16 cellular contexts compared by ENCODE assay signal in genomic region chr2:142675398-142675797, GRCh38.
DNase-seq lines count a peak whose midpoint lies in the region; ATAC-seq and TF ChIP-seq lines count a peak whose summit lies in the region.
"Had no signal": no experiment of that assay in that cellular context is flagged by ENCODE, and none has a peak within 500 bp of the region (broad histone marks: within the 10 kb centered on the region; RNA-seq: fewer than 3 reads in every experiment).

No MANE protein-coding gene starts in this region.

- H3K36me3 ChIP-seq in MG63 (no peaks in the 10 kb centered on the region), brain microvascular endothelial cell (replicated peaks) (no peaks in the 10 kb centered on the region), lower lobe of right lung (no peaks in the 10 kb centered on the region)
- H3K36me3 ChIP-seq: BLaER1 treated with 17β-estradiol and CSF1 and Interleukin-3, amounts not matched to agents 10 nM and 100 nM; HAP-1 had no signal

- H3K4me1 ChIP-seq in lower lobe of right lung = no peaks in the 10 kb centered on the region
- H3K4me1 ChIP-seq: BLaER1 treated with 17β-estradiol and CSF1 and Interleukin-3, amounts not matched to agents 10 nM and 100 nM; HAP-1 had no signal

- intact Hi-C loops in lower lobe of right lung (cut with DNase I) = no loop called here

- H3K9me3 ChIP-seq in MG63 (no peaks in the 10 kb centered on the region), lower lobe of right lung (no peaks in the 10 kb centered on the region)
- H3K9me3 ChIP-seq: BLaER1 treated with 17β-estradiol and CSF1 and Interleukin-3, amounts not matched to agents 10 nM and 100 nM; HAP-1 had no signal

- H3K27ac ChIP-seq in brain microvascular endothelial cell (no peak overlapping the region), lower lobe of right lung (no peak overlapping the region)
- H3K27ac ChIP-seq: BLaER1 treated with 17β-estradiol and CSF1 and Interleukin-3, amounts not matched to agents 10 nM and 100 nM had no signal

- TF ChIP-seq CTCF in brain microvascular endothelial cell (IDR thresholded peaks at IDR 0.05; ENCODE audit: low read depth, low read length, missing control alignments) = no peak
- TF ChIP-seq CTCF in lower lobe of right lung (IDR thresholded peaks at IDR 0.05) = no peak

- no peak overlapping the region for H3K4me3 ChIP-seq in MG63
- no peak overlapping the region for H3K4me3 ChIP-seq in brain microvascular endothelial cell (ENCODE audit: low read depth, low read length)
- no peak overlapping the region for H3K4me3 ChIP-seq in lower lobe of right lung
- H3K4me3 ChIP-seq: BLaER1 treated with 17β-estradiol and CSF1 and Interleukin-3, amounts not matched to agents 10 nM and 100 nM; HAP-1 had no signal

- in situ Hi-C loops in brain microvascular endothelial cell (cut with HindIII; ENCODE audit: low pct_ligation_motif_present, low sequenced_read_pairs) = loop anchor here (25.0 kb wide), 1 partner anchor 312 kb away; no protein-coding TSS in a partner anchor

- DNase-seq in EH (ENCODE audit: low read depth) (peak; percentile 2), MG63 (peak; percentile 49), brain microvascular endothelial cell (peak; percentile 18), iris pigment epithelial cell (ENCODE audit: low read depth) (peak; percentile 50), T-helper 1 cell (no peak), lower lobe of right lung (no peak)
- DNase-seq: 8988T; ACHN; Calu3; CD4-positive, alpha-beta T cell; DMS 273 treated with DMSO at 0.1 percent for 48 hours; HFFc6 had no signal

- ATAC-seq in HG02678 (IDR thresholded peaks at IDR 0.05; ENCODE audit: unreplicated experiment) (no peak), lower lobe of right lung (no peak)
- ATAC-seq: HepG2 had no signal

- H3K27me3 ChIP-seq in MG63 (no peaks in the 10 kb centered on the region), brain microvascular endothelial cell (replicated peaks) (no peaks in the 10 kb centered on the region), lower lobe of right lung (ENCODE audit: low read depth) (no peaks in the 10 kb centered on the region)
- H3K27me3 ChIP-seq: BLaER1 treated with 17β-estradiol and CSF1 and Interleukin-3, amounts not matched to agents 10 nM and 100 nM had no signal

Comparison
In these comparisons a context has a peak if more than half of its experiments do, and no peak if none do; other contexts are left out.
1. DNase-seq: peak in EH (single experiment), MG63 (single experiment), brain microvascular endothelial cell (single experiment) and iris pigment epithelial cell (single experiment); none in T-helper 1 cell (0 of 5) and lower lobe of right lung (single experiment).